In the genomic region with DNA sequence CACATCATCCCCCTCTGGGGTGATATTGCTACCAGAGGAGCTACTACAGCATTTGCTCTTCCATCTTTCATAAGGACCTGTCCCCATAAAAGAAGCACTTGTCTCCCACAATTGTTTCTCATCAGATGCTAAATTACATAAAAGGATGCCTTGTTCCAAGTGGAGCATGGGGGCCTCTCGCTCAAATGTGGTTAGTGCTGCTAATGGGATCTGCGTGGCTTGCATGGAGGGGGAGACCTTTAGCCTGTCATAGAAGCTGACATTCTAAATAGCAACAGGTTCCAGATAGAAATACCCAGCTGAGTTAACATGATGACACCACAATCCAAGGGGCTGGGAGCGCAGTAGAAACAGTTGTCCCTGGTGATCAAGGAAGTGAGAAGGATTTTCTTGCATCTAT, we compare ENCODE assay signal across 31 cellular contexts.
"Had no signal": no experiment of that assay in that cellular context is flagged by ENCODE, and none has a peak within 500 bp of the region (broad histone marks: within the 10 kb centered on the region; RNA-seq: fewer than 3 reads in every experiment).

No MANE protein-coding gene starts in this region.

- H3K27me3 Mint-ChIP-seq: activated naive CD4-positive, alpha-beta T cell treated with anti-CD3 and anti-CD28 coated beads, Interleukin-2, amount 50 U/mL, for 24 hours had no signal

- H3K9me3 Mint-ChIP-seq: activated CD4-positive, alpha-beta memory T cell treated with anti-CD3 and anti-CD28 coated beads for 36 hours; activated naive CD4-positive, alpha-beta T cell treated with anti-CD3 and anti-CD28 coated beads for 36 hours; activated naive CD4-positive, alpha-beta T cell treated with anti-CD3 and anti-CD28 coated beads, Interleukin-2, amount 50 U/mL, for 24 hours; effector memory CD8-positive, alpha-beta T cell had no signal

- DNase-seq: activated CD4-positive, alpha-beta memory T cell treated with anti-CD3 and anti-CD28 coated beads for 36 hours; activated CD4-positive, alpha-beta T cell treated with anti-CD3 and anti-CD28 coated beads for 36 hours; activated CD4-positive, alpha-beta T cell treated with anti-CD3 and anti-CD28 coated beads, Interleukin-2, amount 10 ng/mL, durations not matched to agents 24 days and 14 days; activated CD4-positive, CD25-positive, alpha-beta regulatory T cell; activated CD4-positive, CD25-positive, alpha-beta regulatory T cell treated with anti-CD3 and anti-CD28 coated beads, Interleukin-2, amount 50 U/mL, for 72 hours; activated CD8-positive, alpha-beta memory T cell treated with anti-CD3 and anti-CD28 coated beads, Interleukin-2, amount 10 ng/mL, durations not matched to agents 7 days and 5 days; activated CD8-positive, alpha-beta memory T cell treated with anti-CD3 and anti-CD28 coated beads, Interleukin-2, amount 50 U/mL, for 4 hours; activated CD8-positive, alpha-beta T cell treated with anti-CD3 and anti-CD28 coated beads, Interleukin-2, amount 10 ng/mL, durations not matched to agents 7 days and 5 days; activated effector memory CD4-positive, alpha-beta T cell treated with anti-CD3 and anti-CD28 coated beads, Interleukin-2, amount 50 U/mL, for 16 hours; activated naive CD4-positive, alpha-beta T cell treated with anti-CD3 and anti-CD28 coated beads for 36 hours; activated naive CD8-positive, alpha-beta T cell treated with anti-CD3 and anti-CD28 coated beads for 36 hours; activated naive CD8-positive, alpha-beta T cell treated with anti-CD3 and anti-CD28 coated beads, Interleukin-2, amount 50 U/mL, for 24 hours; activated T-cell treated with anti-CD3 and anti-CD28 coated beads, Interleukin-2, amount 50 U/mL, for 1 hour; activated T-cell treated with anti-CD3 and anti-CD28 coated beads, Interleukin-2, amount 50 U/mL, for 48 hours; adrenal gland; amygdala; aorta; body of pancreas; caudate nucleus; cortex of kidney; dermis blood vessel endothelial cell; effector CD4-positive, alpha-beta T cell; effector memory CD8-positive, alpha-beta T cell; erythroblast; foreskin melanocyte; head of caudate nucleus; T-helper 2 cell had no signal

- H3K4me1 Mint-ChIP-seq: activated CD8-positive, alpha-beta memory T cell treated with anti-CD3 and anti-CD28 coated beads, Interleukin-2, amount 10 ng/mL, durations not matched to agents 7 days and 5 days had no signal

- ATAC-seq: activated CD4-positive, alpha-beta T cell treated with anti-CD3 and anti-CD28 coated beads for 36 hours; activated CD8-positive, alpha-beta memory T cell treated with anti-CD3 and anti-CD28 coated beads, Interleukin-2, amount 10 ng/mL, durations not matched to agents 7 days and 5 days; activated CD8-positive, alpha-beta T cell treated with anti-CD3 and anti-CD28 coated beads, Interleukin-2, amount 10 ng/mL, durations not matched to agents 7 days and 5 days; activated naive CD8-positive, alpha-beta T cell treated with anti-CD3 and anti-CD28 coated beads, Interleukin-2, amount 50 U/mL, for 24 hours; body of pancreas; effector memory CD8-positive, alpha-beta T cell; gastroesophageal sphincter had no signal

- H3K27ac Mint-ChIP-seq: activated CD4-positive, alpha-beta memory T cell treated with anti-CD3 and anti-CD28 coated beads for 36 hours; activated CD4-positive, alpha-beta T cell treated with anti-CD3 and anti-CD28 coated beads for 36 hours; activated CD4-positive, alpha-beta T cell treated with anti-CD3 and anti-CD28 coated beads, Interleukin-2, amount 10 ng/mL, durations not matched to agents 24 days and 14 days; activated CD8-positive, alpha-beta memory T cell treated with anti-CD3 and anti-CD28 coated beads, Interleukin-2, amount 10 ng/mL, durations not matched to agents 7 days and 5 days; activated CD8-positive, alpha-beta T cell treated with anti-CD3 and anti-CD28 coated beads, Interleukin-2, amount 10 ng/mL, durations not matched to agents 7 days and 5 days; activated naive CD4-positive, alpha-beta T cell treated with anti-CD3 and anti-CD28 coated beads for 36 hours; activated naive CD4-positive, alpha-beta T cell treated with anti-CD3 and anti-CD28 coated beads, Interleukin-2, amount 50 U/mL, for 24 hours; activated naive CD8-positive, alpha-beta T cell treated with anti-CD3 and anti-CD28 coated beads for 36 hours; activated naive CD8-positive, alpha-beta T cell treated with anti-CD3 and anti-CD28 coated beads, Interleukin-2, amount 50 U/mL, for 24 hours; activated T-helper 1 cell treated with anti-CD3 and anti-CD28 coated beads, Interleukin-12 subunit alpha, Interleukin-12 subunit beta, Interleukin-2, Interleukin-4 antibody, amounts not matched to agents 30 ng/mL and 10 ng/mL and 1 ng/mL, durations not matched to agents 14 hours and 24 hours and 36 hours; activated T-helper 2 cell treated with anti-CD3 and anti-CD28 coated beads, Interferon-gamma antibody, Interleukin-2, Interleukin-4, amounts not matched to agents 10 μg/mL and 5 μg/mL and 100 μg/mL, durations not matched to agents 14 hours and 24 hours and 36 hours had no signal

- H3K4me3 Mint-ChIP-seq: activated CD4-positive, alpha-beta memory T cell treated with anti-CD3 and anti-CD28 coated beads for 36 hours; activated CD4-positive, alpha-beta T cell treated with anti-CD3 and anti-CD28 coated beads for 36 hours; activated CD4-positive, alpha-beta T cell treated with anti-CD3 and anti-CD28 coated beads, Interleukin-2, amount 10 ng/mL, durations not matched to agents 24 days and 14 days; activated CD8-positive, alpha-beta memory T cell treated with anti-CD3 and anti-CD28 coated beads, Interleukin-2, amount 10 ng/mL, durations not matched to agents 7 days and 5 days; activated CD8-positive, alpha-beta T cell treated with anti-CD3 and anti-CD28 coated beads, Interleukin-2, amount 10 ng/mL, durations not matched to agents 7 days and 5 days; activated naive CD4-positive, alpha-beta T cell treated with anti-CD3 and anti-CD28 coated beads for 36 hours; activated naive CD4-positive, alpha-beta T cell treated with anti-CD3 and anti-CD28 coated beads, Interleukin-2, amount 50 U/mL, for 24 hours; activated naive CD8-positive, alpha-beta T cell treated with anti-CD3 and anti-CD28 coated beads for 36 hours; activated naive CD8-positive, alpha-beta T cell treated with anti-CD3 and anti-CD28 coated beads, Interleukin-2, amount 50 U/mL, for 24 hours; activated T-helper 1 cell treated with anti-CD3 and anti-CD28 coated beads, Interleukin-12 subunit alpha, Interleukin-12 subunit beta, Interleukin-2, Interleukin-4 antibody, amounts not matched to agents 30 ng/mL and 10 ng/mL and 1 ng/mL, durations not matched to agents 14 hours and 24 hours and 36 hours; effector memory CD8-positive, alpha-beta T cell had no signal
